Comparison of ENCODE assay signal across 20 cellular contexts in genomic region chr15:59176653-59177444, GRCh38. TPM values are rescaled to one million over a fixed set of nuclear protein-coding genes. Genes with fewer than 3 reads are reported as not detected.
DNase-seq lines count a peak whose midpoint lies in the region; ATAC-seq and TF ChIP-seq lines count a peak whose summit lies in the region.
"Had no signal": no experiment of that assay in that cellular context is flagged by ENCODE, and none has a peak within 500 bp of the region (broad histone marks: within the 10 kb centered on the region; RNA-seq: fewer than 3 reads in every experiment).

No MANE protein-coding gene starts in this region.

- peak overlapping the region; percentile 9 for H3K27ac Mint-ChIP-seq in T-helper 1 cell treated with Interleukin-12 subunit alpha and Interleukin-12 subunit beta and Interleukin-4 antibody, amounts not matched to agents 30 μg/mL and 1 μg/mL, for 36 hours
- H3K27ac Mint-ChIP-seq in naive thymus-derived CD4-positive, alpha-beta T cell = no peak overlapping the region
- H3K27ac Mint-ChIP-seq: activated CD4-positive, alpha-beta T cell treated with anti-CD3 and anti-CD28 coated beads for 36 hours; activated naive CD4-positive, alpha-beta T cell treated with anti-CD3 and anti-CD28 coated beads, Interleukin-2, amount 50 U/mL, for 24 hours had no signal

- no peak for TF ChIP-seq EP300 in transverse colon (IDR thresholded peaks at IDR 0.05; ENCODE audit: low read depth)

- H3K4me3 Mint-ChIP-seq in T-helper 1 cell treated with Interleukin-12 subunit alpha and Interleukin-12 subunit beta and Interleukin-4 antibody, amounts not matched to agents 30 μg/mL and 1 μg/mL, for 36 hours = no peak overlapping the region
- no peak overlapping the region for H3K4me3 Mint-ChIP-seq in naive thymus-derived CD4-positive, alpha-beta T cell
- H3K4me3 Mint-ChIP-seq: activated CD4-positive, alpha-beta T cell treated with anti-CD3 and anti-CD28 coated beads for 36 hours; activated naive CD4-positive, alpha-beta T cell treated with anti-CD3 and anti-CD28 coated beads, Interleukin-2, amount 50 U/mL, for 24 hours; neural progenitor cell had no signal

- CTCF ChIA-PET in naive thymus-derived CD4-positive, alpha-beta T cell (lab: Charles Lee) = no interaction called here

- intact Hi-C loops in ascending aorta (cut with DNase I) = no loop called here
- intact Hi-C loops in naive thymus-derived CD4-positive, alpha-beta T cell (cut with micrococcal nuclease) = no loop called here
- intact Hi-C loops in transverse colon (cut with DNase I; ENCODE audit: low total_unique reads) = no loop called here

- peaks cover 11% of the 10 kb centered on the region for H3K9me3 Mint-ChIP-seq in T-helper 1 cell treated with Interleukin-12 subunit alpha and Interleukin-12 subunit beta and Interleukin-4 antibody, amounts not matched to agents 30 μg/mL and 1 μg/mL, for 36 hours
- H3K9me3 Mint-ChIP-seq in naive thymus-derived CD4-positive, alpha-beta T cell = peaks cover 0 to 12% (median 2%) of the 10 kb centered on the region in 11 donors
- H3K9me3 Mint-ChIP-seq: activated naive CD4-positive, alpha-beta T cell treated with anti-CD3 and anti-CD28 coated beads, Interleukin-2, amount 50 U/mL, for 24 hours had no signal

- in situ Hi-C loops in transverse colon (cut with MboI; ENCODE audit: low pct_ligation_motif_present in 1 of 4, low pct_unique_long_range_greater_than_20kb in 1 of 4, low sequenced_read_pairs in 3 of 4) = no loop called here

- peak; percentile 55 for ATAC-seq in naive thymus-derived CD4-positive, alpha-beta T cell
- no peak for ATAC-seq in HG02798 (IDR thresholded peaks at IDR 0.05; ENCODE audit: poor library complexity, unreplicated experiment)
- no peak for ATAC-seq in GM19467 (IDR thresholded peaks at IDR 0.05; ENCODE audit: unreplicated experiment)

- H3K27me3 ChIP-seq in ascending aorta = no peaks in the 10 kb centered on the region
- H3K27me3 ChIP-seq in naive thymus-derived CD4-positive, alpha-beta T cell (ENCODE audit: control insufficient read depth in 2 of 2, insufficient read depth in 2 of 2, low read length in 2 of 2) = no peaks in the 10 kb centered on the region
- H3K27me3 ChIP-seq in transverse colon = no peaks in the 10 kb centered on the region
- H3K27me3 ChIP-seq: neural progenitor cell, right lobe of liver had no signal

- TF ChIP-seq CTCF in ascending aorta (IDR thresholded peaks at IDR 0.05) (no peak), transverse colon (IDR thresholded peaks at IDR 0.05) (no peak)

- H3K27ac ChIP-seq in ascending aorta (peak overlapping the region; percentile 3 to 31), transverse colon (peak overlapping the region in 2 of 4 donors; percentile 59 to 67)
- H3K27ac ChIP-seq in naive thymus-derived CD4-positive, alpha-beta T cell (ENCODE audit: low read depth, low read length) = no peak overlapping the region
- H3K27ac ChIP-seq: neural progenitor cell had no signal

- peaks cover 20% of the 10 kb centered on the region for H3K36me3 Mint-ChIP-seq in T-helper 1 cell treated with Interleukin-12 subunit alpha and Interleukin-12 subunit beta and Interleukin-4 antibody, amounts not matched to agents 30 μg/mL and 1 μg/mL, for 36 hours (ENCODE audit: low read depth)
- peaks cover 0 to 32% (median 3%) of the 10 kb centered on the region in 5 donors for H3K36me3 Mint-ChIP-seq in naive thymus-derived CD4-positive, alpha-beta T cell
- H3K36me3 Mint-ChIP-seq: activated naive CD4-positive, alpha-beta T cell treated with anti-CD3 and anti-CD28 coated beads, Interleukin-2, amount 50 U/mL, for 24 hours had no signal

- 80 to 83% methylated on average over 7 to 10 of the region's 10 CpGs for WGBS in transverse colon (ENCODE audit: low coverage in 1 of 2), 2 donors

- no peak for TF ChIP-seq POLR2A in transverse colon (IDR thresholded peaks at IDR 0.05)

- H3K4me1 ChIP-seq in ascending aorta (peaks cover 0 to 4% of the 10 kb centered on the region in 2 donors), transverse colon (peaks cover 3 to 16% (median 8%) of the 10 kb centered on the region in 4 donors)
- no peaks in the 10 kb centered on the region for H3K4me1 ChIP-seq in naive thymus-derived CD4-positive, alpha-beta T cell (ENCODE audit: control insufficient read depth in 2 of 2, insufficient read depth in 2 of 2, low read length in 2 of 2)
- H3K4me1 ChIP-seq: neural progenitor cell, right lobe of liver had no signal

- DNase-seq in T-helper 1 cell = no peak
- no peak for DNase-seq in ascending aorta (ENCODE audit: low spot score in 2 of 2)
- no peak for DNase-seq in naive thymus-derived CD4-positive, alpha-beta T cell
- no peak for DNase-seq in transverse colon
- no peak for DNase-seq in NCI-H526 treated with DMSO at 0.1 percent for 48 hours (lab: John Stamatoyannopoulos, UW)
- DNase-seq: 8988T; activated CD4-positive, alpha-beta T cell treated with anti-CD3 and anti-CD28 coated beads for 36 hours; foreskin fibroblast; Kasumi-1; right lobe of liver; RPMI8226; stimulated activated CD4-positive, alpha-beta T cell treated with anti-CD3 and anti-CD28 coated beads, Interleukin-4, amount 100 ng/mL, for 24 hours had no signal

- POLR2A ChIA-PET in naive thymus-derived CD4-positive, alpha-beta T cell (lab: Charles Lee) = no interaction called here

- H3K9me3 ChIP-seq in ascending aorta (peaks cover 0 to 6% of the 10 kb centered on the region in 2 donors), transverse colon (no peaks in the 10 kb centered on the region)
- no peaks in the 10 kb centered on the region for H3K9me3 ChIP-seq in naive thymus-derived CD4-positive, alpha-beta T cell (ENCODE audit: control insufficient read depth in 2 of 3, low read length in 3 of 3)

- peaks cover 10% of the 10 kb centered on the region for H3K4me1 Mint-ChIP-seq in T-helper 1 cell treated with Interleukin-12 subunit alpha and Interleukin-12 subunit beta and Interleukin-4 antibody, amounts not matched to agents 30 μg/mL and 1 μg/mL, for 36 hours (ENCODE audit: low read depth)
- H3K4me1 Mint-ChIP-seq in naive thymus-derived CD4-positive, alpha-beta T cell = peaks cover 0 to 12% (median 0%) of the 10 kb centered on the region in 7 donors
- H3K4me1 Mint-ChIP-seq: activated naive CD4-positive, alpha-beta T cell treated with anti-CD3 and anti-CD28 coated beads, Interleukin-2, amount 50 U/mL, for 24 hours had no signal

- H3K4me3 ChIP-seq in ascending aorta (no peak overlapping the region), transverse colon (no peak overlapping the region)
- H3K4me3 ChIP-seq in naive thymus-derived CD4-positive, alpha-beta T cell (ENCODE audit: low read length) = no peak overlapping the region
- H3K4me3 ChIP-seq: lung, neural progenitor cell, right lobe of liver had no signal

- H3K36me3 ChIP-seq in ascending aorta (peaks cover 38 to 56% of the 10 kb centered on the region in 2 donors), transverse colon (peaks cover 0 to 28% (median 7%) of the 10 kb centered on the region in 4 donors)
- no peaks in the 10 kb centered on the region for H3K36me3 ChIP-seq in naive thymus-derived CD4-positive, alpha-beta T cell (ENCODE audit: control insufficient read depth in 2 of 3, insufficient read depth in 3 of 3, low read length in 3 of 3)
- H3K36me3 ChIP-seq: neural progenitor cell had no signal

- H3K27me3 Mint-ChIP-seq in T-helper 1 cell treated with Interleukin-12 subunit alpha and Interleukin-12 subunit beta and Interleukin-4 antibody, amounts not matched to agents 30 μg/mL and 1 μg/mL, for 36 hours (ENCODE audit: low read depth) = no peaks in the 10 kb centered on the region
- H3K27me3 Mint-ChIP-seq in naive thymus-derived CD4-positive, alpha-beta T cell = peaks cover 2 to 21% (median 15%) of the 10 kb centered on the region in 5 donors

RNA-seq across cellular contexts. Expression of gene LDHAL6B, which starts 29.8 kb away (rescaled TPM):
- total RNA-seq in ascending aorta (not detected), transverse colon (not detected)
- total RNA-seq in naive thymus-derived CD4-positive, alpha-beta T cell = not detected
- polyA plus RNA-seq in naive thymus-derived CD4-positive, alpha-beta T cell = not detected
- total RNA-seq: activated CD4-positive, alpha-beta T cell treated with anti-CD3 and anti-CD28 coated beads for 36 hours; lung; NCI-H460; right lobe of liver; T-helper 2 cell treated with Interferon-gamma antibody and Interleukin-4, amounts not matched to agents 100 ng/mL and 5 ng/mL, for 36 hours had no signal
